6 cellular contexts compared by ENCODE assay signal in the genomic region with DNA sequence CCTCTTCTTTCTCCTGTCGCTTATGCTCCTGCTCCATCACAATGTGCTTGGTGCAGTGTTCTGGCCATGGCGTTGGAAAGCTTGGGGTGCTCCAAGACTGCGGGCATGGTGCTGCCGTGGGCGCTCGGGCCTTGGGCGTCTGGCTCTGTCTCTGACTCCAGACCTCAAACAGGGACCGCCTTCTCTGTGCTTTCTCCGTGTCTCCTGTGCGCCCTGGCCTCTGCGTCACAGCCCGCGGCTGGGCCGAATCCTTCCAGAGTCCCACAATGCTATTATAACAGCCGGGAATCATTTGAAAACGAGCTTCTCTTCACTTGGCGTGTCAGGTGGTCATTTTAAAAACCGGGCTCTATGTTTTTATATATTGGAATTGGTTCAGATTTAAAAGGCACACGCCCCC.
"Had no signal": no experiment of that assay in that cellular context is flagged by ENCODE, and none has a peak within 500 bp of the region (broad histone marks: within the 10 kb centered on the region; RNA-seq: fewer than 3 reads in every experiment).

No MANE protein-coding gene starts in this region.

- H3K4me1 Mint-ChIP-seq: IgD-negative memory B cell had no signal

- ATAC-seq: HepG2, K562 had no signal

- H3K27ac ChIP-seq: HL-60 had no signal

- DNase-seq: IMR-90, KBM-7 had no signal

- H3K4me3 ChIP-seq: K562 had no signal

- H3K36me3 Mint-ChIP-seq: IgD-negative memory B cell had no signal

- H3K9me3 Mint-ChIP-seq: IgD-negative memory B cell had no signal

- H3K4me3 Mint-ChIP-seq: IgD-negative memory B cell had no signal
